ENCODE assay signal across 20 cellular contexts in the genomic region with DNA sequence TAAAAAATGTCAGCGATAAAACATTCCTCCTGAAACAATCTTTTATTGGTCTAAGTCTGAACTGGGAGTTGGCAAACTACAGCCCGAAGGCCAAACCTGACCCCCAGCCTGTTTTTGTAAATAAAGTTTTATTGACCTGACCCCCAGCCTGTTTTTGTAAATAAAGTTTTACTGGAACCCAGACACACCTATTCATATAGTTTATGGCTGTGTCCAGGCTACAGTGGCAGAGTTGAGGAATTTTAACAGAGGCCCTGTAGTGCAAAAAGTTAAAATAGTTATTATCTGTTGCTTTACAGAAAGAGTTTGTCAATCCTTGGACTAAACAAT.
"Had no signal": no experiment of that assay in that cellular context is flagged by ENCODE, and none has a peak within 500 bp of the region (broad histone marks: within the 10 kb centered on the region; RNA-seq: fewer than 3 reads in every experiment).

No MANE protein-coding gene starts in this region.

- H3K4me1 ChIP-seq: ascending aorta, breast epithelium, esophagus squamous epithelium, tibial artery, uterus had no signal

- H3K27ac Mint-ChIP-seq: activated T-cell treated with anti-CD3 and anti-CD28 coated beads, Interleukin-2, amount 50 U/mL, for 72 hours had no signal

- H3K27me3 ChIP-seq: ascending aorta, breast epithelium, esophagus squamous epithelium, tibial artery, uterus had no signal

- ATAC-seq: activated T-cell treated with anti-CD3 and anti-CD28 coated beads, Interleukin-2, amount 50 U/mL, for 72 hours; lower lobe of right lung; stimulated activated naive CD8-positive, alpha-beta T cell treated with anti-CD3 and anti-CD28 coated beads, Interleukin-15, Interleukin-2, amounts not matched to agents 100 U/mL and 50 U/mL, for 24 hours had no signal

- H3K27ac ChIP-seq: ascending aorta, breast epithelium, esophagus squamous epithelium, lower lobe of right lung, tibial artery, uterus, WERI-Rb-1 had no signal

- H3K9me3 Mint-ChIP-seq: activated T-cell treated with anti-CD3 and anti-CD28 coated beads, Interleukin-2, amount 50 U/mL, for 72 hours; nephron had no signal

- H3K9me3 ChIP-seq: ascending aorta, breast epithelium, esophagus squamous epithelium, lower lobe of right lung, tibial artery, uterus had no signal

- DNase-seq: activated CD4-positive, alpha-beta T cell treated with anti-CD3 and anti-CD28 coated beads for 1 hour; activated CD4-positive, alpha-beta T cell treated with anti-CD3 and anti-CD28 coated beads, Interleukin-2, amount 50 U/mL, for 4 hours; activated effector memory CD4-positive, alpha-beta T cell treated with anti-CD3 and anti-CD28 coated beads, Interleukin-2, amount 50 U/mL, for 16 hours; activated naive CD4-positive, alpha-beta T cell treated with anti-CD3 and anti-CD28 coated beads, Interleukin-2, amount 50 U/mL, for 16 hours; activated T-cell treated with anti-CD3 and anti-CD28 coated beads, Interleukin-2, amount 50 U/mL, for 72 hours; cortex of kidney; esophagus squamous epithelium; lower lobe of right lung; occipital lobe; stimulated activated CD4-positive, alpha-beta T cell treated with anti-CD3 and anti-CD28 coated beads, Interleukin-12 subunit alpha, Interleukin-12 subunit beta, amount 100 ng/mL, for 4 hours; stimulated activated CD4-positive, alpha-beta T cell treated with anti-CD3 and anti-CD28 coated beads, Interleukin-1b, Interleukin-23, amount 100 ng/mL, for 48 hours; stimulated activated naive CD8-positive, alpha-beta T cell treated with anti-CD3 and anti-CD28 coated beads, Interleukin-15, Interleukin-2, amounts not matched to agents 100 U/mL and 50 U/mL, for 24 hours; substantia nigra; T-helper 2 cell; tibial artery; uterus; WERI-Rb-1 had no signal

- H3K36me3 ChIP-seq: ascending aorta, breast epithelium, esophagus squamous epithelium, lower lobe of right lung, tibial artery, uterus, WERI-Rb-1 had no signal

- H3K4me3 ChIP-seq: ascending aorta, breast epithelium, esophagus squamous epithelium, lower lobe of right lung, tibial artery, uterus had no signal

- H3K4me3 Mint-ChIP-seq: activated T-cell treated with anti-CD3 and anti-CD28 coated beads, Interleukin-2, amount 50 U/mL, for 72 hours; nephron had no signal
